ENCODE assay signal across 3 cellular contexts in genomic region chr10:4802711-4803487, GRCh38.
A peak's percentile ranks its signal among the peaks of the same experiment; 100 is the strongest.
TF ChIP-seq lines count a peak whose summit lies in the region.

No MANE protein-coding gene starts in this region.

TF ChIP-seq in HEK293, 187 proteins besides CTCF, POLR2A, EP300 and RAD21 (continued from another document):
- TF ChIP-seq ZNF449 (tag by site-specific recombination; IDR thresholded peaks at IDR 0.05): no peak
- no peak for TF ChIP-seq ZNF596 (tag by site-specific recombination; IDR thresholded peaks at IDR 0.05)
- TF ChIP-seq ZNF677 (tag by site-specific recombination; IDR thresholded peaks at IDR 0.05): no peak
- TF ChIP-seq ZNF302 (tag by site-specific recombination; IDR thresholded peaks at IDR 0.05; ENCODE audit: low read depth): no peak
- TF ChIP-seq REST (tag by site-specific recombination; IDR thresholded peaks at IDR 0.05): peak; percentile 60
- no peak for TF ChIP-seq BCL11B (tag by site-specific recombination; IDR thresholded peaks at IDR 0.05; ENCODE audit: low read depth)
TF ChIP-seq in HEK293: peak in this region for 1.

TF ChIP-seq in PFSK-1, 5 proteins besides CTCF, POLR2A, EP300 and RAD21 (continued from another document):
- peak; percentile 57 to 80; a peak in 3 of 4 replicates for TF ChIP-seq REST (IDR thresholded peaks at IDR 0.05; ENCODE audit: insufficient read depth in 1 of 2, low read depth in 2 of 2, low read length in 2 of 2)

TF ChIP-seq in endothelial cell of umbilical vein, 7 proteins besides CTCF, POLR2A, EP300 and RAD21:
- TF ChIP-seq MAX (IDR thresholded peaks at IDR 0.05; ENCODE audit: insufficient read depth, insufficient read length) (no peak), JUN (IDR thresholded peaks at IDR 0.05; ENCODE audit: borderline replicate concordance, insufficient read depth, insufficient read length, low read depth) (no peak), GATA2 (IDR thresholded peaks at IDR 0.05; ENCODE audit: insufficient read depth, insufficient read length, low read depth, low read length) (no peak), POLR2AphosphoS5 (IDR thresholded peaks at IDR 0.05; ENCODE audit: insufficient read depth, low read depth, low read length) (no peak), FOS (IDR thresholded peaks at IDR 0.05; ENCODE audit: borderline replicate concordance, insufficient read depth, low read length) (no peak), MYC (IDR thresholded peaks at IDR 0.05; ENCODE audit: low read depth, low read length) (no peak), EZH2 (IDR thresholded peaks at IDR 0.05; ENCODE audit: borderline replicate concordance, low read depth, low read length, severe bottlenecking) (no peak)
